34 cellular contexts compared by ENCODE assay signal in genomic region chr7:143244321-143244720, GRCh38. TPM values are rescaled to one million over a fixed set of nuclear protein-coding genes. Genes with fewer than 3 reads are reported as not detected.
DNase-seq lines count a peak whose midpoint lies in the region; ATAC-seq and TF ChIP-seq lines count a peak whose summit lies in the region.
"Had no signal": no experiment of that assay in that cellular context is flagged by ENCODE, and none has a peak within 500 bp of the region (broad histone marks: within the 10 kb centered on the region; RNA-seq: fewer than 3 reads in every experiment).

No MANE protein-coding gene starts in this region.

- WGBS in psoas muscle, 3 donors: 47 to 69% (median 51%) methylated on average over 1 of the region's 1 CpG

- ATAC-seq in activated naive CD8-positive, alpha-beta T cell treated with anti-CD3 and anti-CD28 coated beads, Interleukin-2, amount 10 ng/mL, durations not matched to agents 7 days and 5 days (ENCODE audit: low read depth): no peak
- no peak for ATAC-seq in activated naive CD8-positive, alpha-beta T cell treated with anti-CD3 and anti-CD28 coated beads, Interleukin-2, amount 50 U/mL, for 24 hours
- ATAC-seq in stimulated activated effector memory CD8-positive, alpha-beta T cell treated with anti-CD3 and anti-CD28 coated beads, Interleukin-12 subunit alpha, Interleukin-12 subunit beta, amount 100 ng/mL, for 72 hours: no peak
- ATAC-seq in psoas muscle (no peak), HG02973 (IDR thresholded peaks at IDR 0.05; ENCODE audit: unreplicated experiment) (no peak)
- ATAC-seq: left cardiac atrium had no signal

- intact Hi-C loops in psoas muscle (cut with DNase I): loop anchor here (5.0 kb wide), 2 partner anchors 63 to 73 kb away; partner anchors contain the start of gene CLCN1 (in 1 of the 2)

- no peaks in the 10 kb centered on the region for H3K9me3 ChIP-seq in psoas muscle
- H3K9me3 ChIP-seq: ovary, SJCRH30 had no signal

- no peak for TF ChIP-seq CTCF in psoas muscle (IDR thresholded peaks at IDR 0.05)

- no peak overlapping the region for H3K4me3 ChIP-seq in psoas muscle
- H3K4me3 ChIP-seq: GM23248, ovary, SJCRH30, skin epidermis had no signal

- POLR2A ChIA-PET in activated naive CD8-positive, alpha-beta T cell treated with anti-CD3 and anti-CD28 coated beads, Interleukin-2, amount 10 ng/mL, durations not matched to agents 7 days and 5 days (lab: Charles Lee): interaction anchor here (0.8 to 3.1 kb wide), 4 partner anchors 18 to 54 kb away, joined by 3 to 19 read pairs (median 3); partner anchors contain the start of genes CASP2 and GSTK1
- POLR2A ChIA-PET in activated CD4-positive, alpha-beta memory T cell treated with anti-CD3 and anti-CD28 coated beads, Interleukin-2, amount 10 ng/mL, durations not matched to agents 7 days and 5 days (lab: Charles Lee): interaction anchor here (0.7 to 4.0 kb wide), 14 partner anchors 14 to 457 kb away, joined by 3 to 51 read pairs (median 5); partner anchors contain the start of genes CASP2 and GSTK1

- no peaks in the 10 kb centered on the region for H3K27me3 ChIP-seq in psoas muscle (ENCODE audit: insufficient read depth in 3 of 3, low read length in 2 of 3)
- H3K27me3 ChIP-seq: ovary, SJCRH30 had no signal

- H3K9me3 Mint-ChIP-seq in T-helper 1 cell treated with Interleukin-12 subunit alpha and Interleukin-12 subunit beta and Interleukin-4 antibody, amounts not matched to agents 30 μg/mL and 1 μg/mL, for 36 hours: peaks cover 29% of the 10 kb centered on the region
- peaks cover 8% of the 10 kb centered on the region for H3K9me3 Mint-ChIP-seq in activated naive CD8-positive, alpha-beta T cell treated with anti-CD3 and anti-CD28 coated beads, Interleukin-2, amount 10 ng/mL, durations not matched to agents 7 days and 5 days
- H3K9me3 Mint-ChIP-seq in activated naive CD8-positive, alpha-beta T cell treated with anti-CD3 and anti-CD28 coated beads, Interleukin-2, amount 50 U/mL, for 24 hours: peaks cover 3% of the 10 kb centered on the region
- peaks cover 13% of the 10 kb centered on the region for H3K9me3 Mint-ChIP-seq in activated CD4-positive, alpha-beta memory T cell treated with anti-CD3 and anti-CD28 coated beads, Interleukin-2, amount 10 ng/mL, durations not matched to agents 7 days and 5 days
- H3K9me3 Mint-ChIP-seq in stimulated activated effector memory CD8-positive, alpha-beta T cell treated with anti-CD3 and anti-CD28 coated beads, Interleukin-12 subunit alpha, Interleukin-12 subunit beta, amount 100 ng/mL, for 72 hours: peaks cover 5% of the 10 kb centered on the region

- H3K27ac Mint-ChIP-seq in T-helper 1 cell treated with Interleukin-12 subunit alpha and Interleukin-12 subunit beta and Interleukin-4 antibody, amounts not matched to agents 30 μg/mL and 1 μg/mL, for 36 hours: peak overlapping the region; percentile 81
- H3K27ac Mint-ChIP-seq in activated naive CD8-positive, alpha-beta T cell treated with anti-CD3 and anti-CD28 coated beads, Interleukin-2, amount 10 ng/mL, durations not matched to agents 7 days and 5 days: no peak overlapping the region
- no peak overlapping the region for H3K27ac Mint-ChIP-seq in activated naive CD8-positive, alpha-beta T cell treated with anti-CD3 and anti-CD28 coated beads, Interleukin-2, amount 50 U/mL, for 24 hours
- H3K27ac Mint-ChIP-seq in activated CD4-positive, alpha-beta memory T cell treated with anti-CD3 and anti-CD28 coated beads, Interleukin-2, amount 10 ng/mL, durations not matched to agents 7 days and 5 days: peak overlapping the region; percentile 86
- H3K27ac Mint-ChIP-seq in stimulated activated effector memory CD8-positive, alpha-beta T cell treated with anti-CD3 and anti-CD28 coated beads, Interleukin-12 subunit alpha, Interleukin-12 subunit beta, amount 100 ng/mL, for 72 hours: peak overlapping the region; percentile 93

- H3K36me3 ChIP-seq in psoas muscle (ENCODE audit: insufficient read depth in 1 of 2, low read depth in 1 of 2): no peaks in the 10 kb centered on the region
- H3K36me3 ChIP-seq: ovary, SJCRH30 had no signal

- no peak overlapping the region for H3K27ac ChIP-seq in psoas muscle
- H3K27ac ChIP-seq: GM23248, ovary, SJCRH30 had no signal

- CTCF ChIA-PET in activated CD4-positive, alpha-beta memory T cell treated with anti-CD3 and anti-CD28 coated beads, Interleukin-2, amount 10 ng/mL, durations not matched to agents 7 days and 5 days (lab: Charles Lee): interaction anchor here (0.6 to 7.6 kb wide), 13 partner anchors 12 to 236 kb away, joined by 3 to 250 read pairs (median 5); partner anchors contain the start of genes CASP2 and GSTK1

- DNase-seq in T-helper 1 cell (no peak), psoas muscle (no peak)
- no peak for DNase-seq in activated naive CD8-positive, alpha-beta T cell treated with anti-CD3 and anti-CD28 coated beads, Interleukin-2, amount 10 ng/mL, durations not matched to agents 7 days and 5 days
- no peak for DNase-seq in activated naive CD8-positive, alpha-beta T cell treated with anti-CD3 and anti-CD28 coated beads, Interleukin-2, amount 50 U/mL, for 24 hours
- DNase-seq in activated CD4-positive, alpha-beta memory T cell treated with anti-CD3 and anti-CD28 coated beads, Interleukin-2, amount 10 ng/mL, durations not matched to agents 7 days and 5 days: no peak
- no peak for DNase-seq in stimulated activated effector memory CD8-positive, alpha-beta T cell treated with anti-CD3 and anti-CD28 coated beads, Interleukin-12 subunit alpha, Interleukin-12 subunit beta, amount 100 ng/mL, for 72 hours (ENCODE audit: low spot score in 2 of 2)
- DNase-seq: activated CD4-positive, CD25-positive, alpha-beta regulatory T cell; activated T-cell treated with anti-CD3 and anti-CD28 coated beads, Interleukin-2, amount 50 U/mL, for 4 hours; central memory CD4-positive, alpha-beta T cell; erythroblast; immature natural killer cell; left cardiac atrium; NCI-H1092 treated with DMSO at 0.1 percent for 48 hours; NCI-H187 treated with DMSO at 0.1 percent for 48 hours; NCI-H2171; ovary; SJCRH30; stimulated activated naive CD4-positive, alpha-beta T cell had no signal

- peaks cover 23% of the 10 kb centered on the region for H3K36me3 Mint-ChIP-seq in T-helper 1 cell treated with Interleukin-12 subunit alpha and Interleukin-12 subunit beta and Interleukin-4 antibody, amounts not matched to agents 30 μg/mL and 1 μg/mL, for 36 hours (ENCODE audit: low read depth)
- peaks cover 14% of the 10 kb centered on the region for H3K36me3 Mint-ChIP-seq in activated naive CD8-positive, alpha-beta T cell treated with anti-CD3 and anti-CD28 coated beads, Interleukin-2, amount 10 ng/mL, durations not matched to agents 7 days and 5 days
- peaks cover 2% of the 10 kb centered on the region for H3K36me3 Mint-ChIP-seq in activated naive CD8-positive, alpha-beta T cell treated with anti-CD3 and anti-CD28 coated beads, Interleukin-2, amount 50 U/mL, for 24 hours (ENCODE audit: low read depth)
- H3K36me3 Mint-ChIP-seq in activated CD4-positive, alpha-beta memory T cell treated with anti-CD3 and anti-CD28 coated beads, Interleukin-2, amount 10 ng/mL, durations not matched to agents 7 days and 5 days (ENCODE audit: low read depth): peaks cover 41% of the 10 kb centered on the region
- no peaks in the 10 kb centered on the region for H3K36me3 Mint-ChIP-seq in stimulated activated effector memory CD8-positive, alpha-beta T cell treated with anti-CD3 and anti-CD28 coated beads, Interleukin-12 subunit alpha, Interleukin-12 subunit beta, amount 100 ng/mL, for 72 hours

- peaks cover 68% of the 10 kb centered on the region for H3K4me1 Mint-ChIP-seq in T-helper 1 cell treated with Interleukin-12 subunit alpha and Interleukin-12 subunit beta and Interleukin-4 antibody, amounts not matched to agents 30 μg/mL and 1 μg/mL, for 36 hours (ENCODE audit: low read depth)
- H3K4me1 Mint-ChIP-seq in activated naive CD8-positive, alpha-beta T cell treated with anti-CD3 and anti-CD28 coated beads, Interleukin-2, amount 10 ng/mL, durations not matched to agents 7 days and 5 days: peaks cover 45% of the 10 kb centered on the region
- H3K4me1 Mint-ChIP-seq in activated naive CD8-positive, alpha-beta T cell treated with anti-CD3 and anti-CD28 coated beads, Interleukin-2, amount 50 U/mL, for 24 hours: peaks cover 52% of the 10 kb centered on the region
- H3K4me1 Mint-ChIP-seq in activated CD4-positive, alpha-beta memory T cell treated with anti-CD3 and anti-CD28 coated beads, Interleukin-2, amount 10 ng/mL, durations not matched to agents 7 days and 5 days: peaks cover 82% of the 10 kb centered on the region
- peaks cover 51% of the 10 kb centered on the region for H3K4me1 Mint-ChIP-seq in stimulated activated effector memory CD8-positive, alpha-beta T cell treated with anti-CD3 and anti-CD28 coated beads, Interleukin-12 subunit alpha, Interleukin-12 subunit beta, amount 100 ng/mL, for 72 hours

- no peak overlapping the region for H3K4me3 Mint-ChIP-seq in T-helper 1 cell treated with Interleukin-12 subunit alpha and Interleukin-12 subunit beta and Interleukin-4 antibody, amounts not matched to agents 30 μg/mL and 1 μg/mL, for 36 hours
- H3K4me3 Mint-ChIP-seq in activated naive CD8-positive, alpha-beta T cell treated with anti-CD3 and anti-CD28 coated beads, Interleukin-2, amount 10 ng/mL, durations not matched to agents 7 days and 5 days: peak overlapping the region; percentile 47
- H3K4me3 Mint-ChIP-seq in activated naive CD8-positive, alpha-beta T cell treated with anti-CD3 and anti-CD28 coated beads, Interleukin-2, amount 50 U/mL, for 24 hours: no peak overlapping the region
- no peak overlapping the region for H3K4me3 Mint-ChIP-seq in activated CD4-positive, alpha-beta memory T cell treated with anti-CD3 and anti-CD28 coated beads, Interleukin-2, amount 10 ng/mL, durations not matched to agents 7 days and 5 days
- H3K4me3 Mint-ChIP-seq in stimulated activated effector memory CD8-positive, alpha-beta T cell treated with anti-CD3 and anti-CD28 coated beads, Interleukin-12 subunit alpha, Interleukin-12 subunit beta, amount 100 ng/mL, for 72 hours: peak overlapping the region; percentile 60
- H3K4me3 Mint-ChIP-seq: activated T-cell treated with anti-CD3 and anti-CD28 coated beads, Interleukin-2, amount 50 U/mL, for 4 hours; immature natural killer cell had no signal

- no peaks in the 10 kb centered on the region for H3K27me3 Mint-ChIP-seq in T-helper 1 cell treated with Interleukin-12 subunit alpha and Interleukin-12 subunit beta and Interleukin-4 antibody, amounts not matched to agents 30 μg/mL and 1 μg/mL, for 36 hours (ENCODE audit: low read depth)
- no peaks in the 10 kb centered on the region for H3K27me3 Mint-ChIP-seq in activated naive CD8-positive, alpha-beta T cell treated with anti-CD3 and anti-CD28 coated beads, Interleukin-2, amount 10 ng/mL, durations not matched to agents 7 days and 5 days
- H3K27me3 Mint-ChIP-seq in activated naive CD8-positive, alpha-beta T cell treated with anti-CD3 and anti-CD28 coated beads, Interleukin-2, amount 50 U/mL, for 24 hours: no peaks in the 10 kb centered on the region
- no peaks in the 10 kb centered on the region for H3K27me3 Mint-ChIP-seq in activated CD4-positive, alpha-beta memory T cell treated with anti-CD3 and anti-CD28 coated beads, Interleukin-2, amount 10 ng/mL, durations not matched to agents 7 days and 5 days

- H3K4me1 ChIP-seq in psoas muscle: no peaks in the 10 kb centered on the region
- H3K4me1 ChIP-seq: SJCRH30 had no signal

RNA-seq across cellular contexts. Expression of gene GSTK1, which starts 18.9 kb away (rescaled TPM):
- total RNA-seq in activated naive CD8-positive, alpha-beta T cell treated with anti-CD3 and anti-CD28 coated beads, Interleukin-2, amount 10 ng/mL, durations not matched to agents 7 days and 5 days: 100 to 1,000 TPM; 355 to 368 TPM
- total RNA-seq in activated CD4-positive, alpha-beta memory T cell treated with anti-CD3 and anti-CD28 coated beads, Interleukin-2, amount 10 ng/mL, durations not matched to agents 7 days and 5 days: 100 to 1,000 TPM; 502 to 518 TPM
- 100 to 1,000 TPM in 1 of 4 donors, 10 to 100 TPM in 3; 65.1 to 129 (median 92.6) TPM for total RNA-seq in psoas muscle
- polyA plus RNA-seq in psoas muscle: 100 to 1,000 TPM in 1 of 3 donors, 10 to 100 TPM in 2; 79.8 to 109 (median 93.9) TPM

RNA-seq across cellular contexts. Expression of gene TAS2R40, which starts 22.5 kb away (rescaled TPM):
- total RNA-seq in activated naive CD8-positive, alpha-beta T cell treated with anti-CD3 and anti-CD28 coated beads, Interleukin-2, amount 10 ng/mL, durations not matched to agents 7 days and 5 days: not detected
- not detected for total RNA-seq in activated CD4-positive, alpha-beta memory T cell treated with anti-CD3 and anti-CD28 coated beads, Interleukin-2, amount 10 ng/mL, durations not matched to agents 7 days and 5 days
- total RNA-seq in psoas muscle: not detected
- polyA plus RNA-seq in psoas muscle: not detected
- total RNA-seq: A172; activated T-cell treated with anti-CD3 and anti-CD28 coated beads, Interleukin-2, amount 50 U/mL, for 4 hours; glomerular endothelial cell; GM23248; HT1080; left cardiac atrium; lung microvascular endothelial cell; M059J; mononuclear cell; NCI-H460; ovary; renal cortical epithelial cell; SJCRH30; temporal lobe; urinary bladder had no signal
- polyA plus RNA-seq: adipose tissue, GM23248, immature natural killer cell, neural cell, ovary, urinary bladder had no signal

RNA-seq across cellular contexts. Expression of gene TMEM139, which starts 40.4 kb away (rescaled TPM):
- total RNA-seq in activated naive CD8-positive, alpha-beta T cell treated with anti-CD3 and anti-CD28 coated beads, Interleukin-2, amount 10 ng/mL, durations not matched to agents 7 days and 5 days: 1 to 10 TPM; 1.1 TPM
- total RNA-seq in activated CD4-positive, alpha-beta memory T cell treated with anti-CD3 and anti-CD28 coated beads, Interleukin-2, amount 10 ng/mL, durations not matched to agents 7 days and 5 days: under 1 TPM; 0.48 to 0.73 TPM
- under 1 TPM in 1 of 4 donors, not detected in 3; 0.43 TPM for total RNA-seq in psoas muscle
- polyA plus RNA-seq in psoas muscle: under 1 TPM; 0.04 to 0.42 (median 0.31) TPM
- total RNA-seq: GM23248, HT1080, lung microvascular endothelial cell, temporal lobe had no signal
- polyA plus RNA-seq: GM23248, immature natural killer cell, neural cell had no signal

RNA-seq across cellular contexts. Expression of gene CASP2, which starts 43.8 kb away (rescaled TPM):
- total RNA-seq in activated naive CD8-positive, alpha-beta T cell treated with anti-CD3 and anti-CD28 coated beads, Interleukin-2, amount 10 ng/mL, durations not matched to agents 7 days and 5 days: 10 to 100 TPM; 96.5 to 98.8 TPM
- 100 to 1,000 TPM; 117 to 122 TPM for total RNA-seq in activated CD4-positive, alpha-beta memory T cell treated with anti-CD3 and anti-CD28 coated beads, Interleukin-2, amount 10 ng/mL, durations not matched to agents 7 days and 5 days
- 1 to 10 TPM; 3.2 to 7.6 (median 4.7) TPM for total RNA-seq in psoas muscle
- 1 to 10 TPM; 1.4 to 4.3 (median 2.0) TPM for polyA plus RNA-seq in psoas muscle

Comparison
In these comparisons a context has a peak if more than half of its experiments do, and no peak if none do; other contexts are left out.
1. H3K4me3 Mint-ChIP-seq: peak in activated naive CD8-positive, alpha-beta T cell treated with anti-CD3 and anti-CD28 coated beads, Interleukin-2, amount 10 ng/mL, durations not matched to agents 7 days and 5 days (single experiment) and stimulated activated effector memory CD8-positive, alpha-beta T cell treated with anti-CD3 and anti-CD28 coated beads, Interleukin-12 subunit alpha, Interleukin-12 subunit beta, amount 100 ng/mL, for 72 hours (single experiment); none in T-helper 1 cell treated with Interleukin-12 subunit alpha and Interleukin-12 subunit beta and Interleukin-4 antibody, amounts not matched to agents 30 μg/mL and 1 μg/mL, for 36 hours (single experiment), activated naive CD8-positive, alpha-beta T cell treated with anti-CD3 and anti-CD28 coated beads, Interleukin-2, amount 50 U/mL, for 24 hours (single experiment) and activated CD4-positive, alpha-beta memory T cell treated with anti-CD3 and anti-CD28 coated beads, Interleukin-2, amount 10 ng/mL, durations not matched to agents 7 days and 5 days (single experiment).
2. H3K27ac Mint-ChIP-seq: peak in T-helper 1 cell treated with Interleukin-12 subunit alpha and Interleukin-12 subunit beta and Interleukin-4 antibody, amounts not matched to agents 30 μg/mL and 1 μg/mL, for 36 hours (single experiment), activated CD4-positive, alpha-beta memory T cell treated with anti-CD3 and anti-CD28 coated beads, Interleukin-2, amount 10 ng/mL, durations not matched to agents 7 days and 5 days (single experiment) and stimulated activated effector memory CD8-positive, alpha-beta T cell treated with anti-CD3 and anti-CD28 coated beads, Interleukin-12 subunit alpha, Interleukin-12 subunit beta, amount 100 ng/mL, for 72 hours (single experiment); none in activated naive CD8-positive, alpha-beta T cell treated with anti-CD3 and anti-CD28 coated beads, Interleukin-2, amount 10 ng/mL, durations not matched to agents 7 days and 5 days (single experiment) and activated naive CD8-positive, alpha-beta T cell treated with anti-CD3 and anti-CD28 coated beads, Interleukin-2, amount 50 U/mL, for 24 hours (single experiment).